8 cellular contexts compared by ENCODE assay signal in the genomic region with DNA sequence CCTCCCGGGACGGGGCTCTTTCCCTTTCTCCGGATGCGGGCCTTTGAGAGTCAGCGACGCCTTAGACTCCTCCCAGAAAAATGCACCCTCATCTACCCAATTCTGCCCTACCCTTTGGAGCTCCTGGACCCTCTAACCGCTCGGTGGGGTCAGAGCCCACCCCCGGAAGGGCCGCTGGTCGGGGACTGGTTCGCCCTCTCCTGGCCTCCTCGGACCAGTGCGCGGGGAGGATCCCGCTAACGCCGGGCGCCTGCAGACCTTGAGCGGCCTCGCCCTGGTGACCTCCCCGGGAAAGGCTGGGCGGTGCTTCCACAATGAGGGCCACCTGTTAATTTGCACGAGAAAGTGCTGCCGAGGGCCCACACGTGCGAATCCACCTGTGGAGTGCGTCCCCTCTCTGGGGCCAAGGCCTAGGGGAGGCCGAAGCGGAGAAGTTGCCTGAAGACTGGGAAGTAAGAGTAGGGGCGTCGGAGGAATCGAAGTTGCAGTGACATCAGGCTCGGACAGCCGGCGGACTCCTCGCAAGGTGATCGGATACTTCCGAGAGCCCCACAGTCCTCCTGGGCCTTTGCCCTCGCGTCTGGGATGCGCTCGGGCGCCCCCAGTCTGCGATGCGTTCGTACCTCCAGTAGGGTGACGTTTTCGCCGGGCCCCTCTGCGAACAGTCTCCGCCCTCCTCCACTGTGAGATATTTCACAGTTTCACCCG.
A peak's percentile ranks its signal among the peaks of the same experiment; 100 is the strongest.
DNase-seq lines count a peak whose midpoint lies in the region; ATAC-seq and TF ChIP-seq lines count a peak whose summit lies in the region.

No MANE protein-coding gene starts in this region.

- H3K27ac Mint-ChIP-seq in activated B cell treated with CpG ODN at 0.5 μM for 24 hours: peak overlapping the region; percentile 93

- H3K27ac ChIP-seq in caudate nucleus (ENCODE audit: low read depth, low read length): peak overlapping the region; percentile 92

- CTCF ChIA-PET in activated B cell treated with CpG ODN at 0.5 μM for 24 hours (lab: Charles Lee): interaction anchor here (0.8 to 12.9 kb wide), 17 partner anchors 11 to 1256 kb away, joined by 3 to 305 read pairs (median 4); partner anchors contain the start of genes ENDOD1, FAM76B and SRSF8

- H3K4me1 Mint-ChIP-seq in activated B cell treated with CpG ODN at 0.5 μM for 24 hours: peaks cover 38% of the 10 kb centered on the region

- peak; percentile 90 for ATAC-seq in HG02943 (IDR thresholded peaks at IDR 0.05; ENCODE audit: low read depth, unreplicated experiment)
- peak; percentile 90 for ATAC-seq in activated B cell treated with CpG ODN at 0.5 μM for 24 hours (ENCODE audit: low read depth)

- H3K36me3 Mint-ChIP-seq in activated B cell treated with CpG ODN at 0.5 μM for 24 hours (ENCODE audit: low read depth): peaks cover 3% of the 10 kb centered on the region

- intact Hi-C loops in activated B cell treated with CpG ODN at 0.5 μM for 24 hours (cut with micrococcal nuclease): loop anchor here (1.0 to 10.0 kb wide), 18 partner anchors 55 to 1276 kb away; partner anchors contain the start of genes CWC15, ENDOD1, FAM76B and KDM4D

- peak; percentile 70 for DNase-seq in NCI-H446 treated with DMSO at 0.1 percent for 48 hours (lab: John Stamatoyannopoulos, UW)
- DNase-seq in NCI-H446 (lab: John Stamatoyannopoulos, UW): no peak
- DNase-seq in NCI-H2029 treated with DMSO at 0.1 percent for 48 hours (lab: John Stamatoyannopoulos, UW): peak; percentile 15
- DNase-seq in activated B cell treated with CpG ODN at 0.5 μM for 24 hours: peak; percentile 78
- peak in 60 of 61 donors; percentile 30 to 94 (median 84) for DNase-seq in caudate nucleus (lab: John Stamatoyannopoulos, UW)
- DNase-seq in iris pigment epithelial cell (ENCODE audit: low read depth): peak; percentile 90
- DNase-seq in stimulated activated CD4-positive, alpha-beta T cell treated with anti-CD3 and anti-CD28 coated beads, Interleukin-12 subunit alpha, Interleukin-12 subunit beta, amount 100 ng/mL, for 24 hours (ENCODE audit: low read depth in 2 of 2): peak; percentile 79 to 84

- no peaks in the 10 kb centered on the region for H3K9me3 Mint-ChIP-seq in activated B cell treated with CpG ODN at 0.5 μM for 24 hours

- H3K4me3 Mint-ChIP-seq in activated B cell treated with CpG ODN at 0.5 μM for 24 hours: peak overlapping the region; percentile 89

- no peaks in the 10 kb centered on the region for H3K27me3 Mint-ChIP-seq in activated B cell treated with CpG ODN at 0.5 μM for 24 hours

- no peak for TF ChIP-seq CTCF in activated B cell treated with CpG ODN at 0.5 μM for 24 hours (IDR thresholded peaks at IDR 0.05)

- POLR2A ChIA-PET in activated B cell treated with CpG ODN at 0.5 μM for 24 hours (lab: Charles Lee): interaction anchor here (0.8 to 8.5 kb wide), 16 partner anchors 43 to 642 kb away, joined by 3 to 83 read pairs (median 8); partner anchors contain the start of genes CEP57, CWC15, ENDOD1 and FAM76B

Comparison
In these comparisons a context has a peak if more than half of its experiments do, and no peak if none do; other contexts are left out.
1. DNase-seq: peak in NCI-H446 treated with DMSO at 0.1 percent for 48 hours (single experiment), NCI-H2029 treated with DMSO at 0.1 percent for 48 hours (single experiment), activated B cell treated with CpG ODN at 0.5 μM for 24 hours (single experiment), caudate nucleus (60 of 61), iris pigment epithelial cell (single experiment) and stimulated activated CD4-positive, alpha-beta T cell treated with anti-CD3 and anti-CD28 coated beads, Interleukin-12 subunit alpha, Interleukin-12 subunit beta, amount 100 ng/mL, for 24 hours (2 of 2); none in NCI-H446 (0 of 2).